30 cellular contexts compared by ENCODE assay signal in genomic region chr13:112324121-112324520, GRCh38. TPM values are rescaled to one million over a fixed set of nuclear protein-coding genes. Genes with fewer than 3 reads are reported as not detected.
"Had no signal": no experiment of that assay in that cellular context is flagged by ENCODE, and none has a peak within 500 bp of the region (broad histone marks: within the 10 kb centered on the region; RNA-seq: fewer than 3 reads in every experiment).

No MANE protein-coding gene starts in this region.

- H3K9me3 ChIP-seq: left ventricle myocardium inferior, mucosa of descending colon, ovary, right lobe of liver, testis, transverse colon had no signal

- H3K4me1 ChIP-seq: right lobe of liver, testis, transverse colon had no signal

- H3K4me3 ChIP-seq: left ventricle myocardium inferior, lung, mucosa of descending colon, ovary, right lobe of liver, testis, transverse colon had no signal

- H3K27ac ChIP-seq: brain microvascular endothelial cell, left ventricle myocardium inferior, ovary, right lobe of liver, testis, transverse colon, WERI-Rb-1 had no signal

- ATAC-seq: esophagus mucosa; mucosa of descending colon; natural killer cell treated with Interleukin-12 subunit alpha and Interleukin-12 subunit beta and Interleukin-15 and Interleukin-18, amount 100 ng/mL, for 72 hours; right lobe of liver; stimulated activated naive CD8-positive, alpha-beta T cell treated with anti-CD3 and anti-CD28 coated beads, Interleukin-15, Interleukin-2, amounts not matched to agents 100 U/mL and 50 U/mL, for 24 hours had no signal

- H3K36me3 ChIP-seq: brain microvascular endothelial cell, left ventricle myocardium inferior, ovary, right lobe of liver, transverse colon, WERI-Rb-1 had no signal

- H3K27me3 ChIP-seq: brain microvascular endothelial cell, ovary, right lobe of liver, testis, transverse colon had no signal

- DNase-seq: activated CD4-positive, alpha-beta memory T cell treated with anti-CD3 and anti-CD28 coated beads for 36 hours; activated CD4-positive, alpha-beta T cell treated with anti-CD3 and anti-CD28 coated beads, Interleukin-2, amount 10 ng/mL, durations not matched to agents 24 days and 14 days; activated CD4-positive, CD25-positive, alpha-beta regulatory T cell treated with anti-CD3 and anti-CD28 coated beads, Interleukin-2, amount 50 U/mL, for 72 hours; activated CD8-positive, alpha-beta memory T cell treated with anti-CD3 and anti-CD28 coated beads, Interleukin-2, amount 50 U/mL, for 48 hours; activated gamma-delta T cell; activated naive CD4-positive, alpha-beta T cell treated with anti-CD3 and anti-CD28 coated beads, Interleukin-2, amount 10 ng/mL, durations not matched to agents 7 days and 5 days; activated naive CD8-positive, alpha-beta T cell treated with anti-CD3 and anti-CD28 coated beads, Interleukin-2, amount 10 ng/mL, durations not matched to agents 7 days and 5 days; activated T-cell treated with anti-CD3 and anti-CD28 coated beads, Interleukin-2, amount 50 U/mL, for 24 hours; brain microvascular endothelial cell; cortex of kidney; foreskin fibroblast; head of caudate nucleus; hypothalamus; immature natural killer cell; kidney glomerular epithelial cell; left ventricle myocardium inferior; mesendoderm; mucosa of descending colon; ovary; right lobe of liver; stimulated activated CD4-positive, alpha-beta T cell treated with anti-CD3 and anti-CD28 coated beads, Interleukin-4, amount 100 ng/mL, for 1 hour; stimulated activated naive CD8-positive, alpha-beta T cell treated with anti-CD3 and anti-CD28 coated beads, Interleukin-15, Interleukin-2, amounts not matched to agents 100 U/mL and 50 U/mL, for 24 hours; T-helper 9 cell; testis; transverse colon; WERI-Rb-1 had no signal

RNA-seq across cellular contexts. Expression of gene SPACA7, which starts 52.0 kb away (rescaled TPM):
- polyA plus RNA-seq: immature natural killer cell, lung, ovary, urinary bladder had no signal
